In genomic region chr16:29745853-29746345, GRCh38 we compare ENCODE assay signal across 8 cellular contexts. TPM values are rescaled to one million over a fixed set of nuclear protein-coding genes. Genes with fewer than 3 reads are reported as not detected.
DNase-seq lines count a peak whose midpoint lies in the region; ATAC-seq and TF ChIP-seq lines count a peak whose summit lies in the region.

Gene C16orf54, minus strand, starts transcription at chr16:29745990. Its CDS starts 1,039 bp downstream, at chr16:29744951.

- BruUV-seq in Calu3 (replicated peaks; lab: Mats Ljungman, UMichigan), result no TSS peak

- H3K79me2 ChIP-seq in Loucy (ENCODE audit: insufficient read depth, low read length), result peaks cover 35% of the 10 kb centered on the region

- peak within 1 kb of the TSS; percentile 39; the same call in 1 of the 2 replicates for H2AFZ ChIP-seq in Loucy (ENCODE audit: low read length)

- peak; percentile 61 for ATAC-seq in GM21360 (IDR thresholded peaks at IDR 0.05; ENCODE audit: unreplicated experiment)
- peak; percentile 84 for ATAC-seq in activated CD8-positive, alpha-beta T cell treated with anti-CD3 and anti-CD28 coated beads, Interleukin-2, amount 10 ng/mL, durations not matched to agents 7 days and 5 days

- DNase-seq in activated CD8-positive, alpha-beta T cell treated with anti-CD3 and anti-CD28 coated beads, Interleukin-2, amount 10 ng/mL, durations not matched to agents 7 days and 5 days, result peak; percentile 97
- DNase-seq in head of caudate nucleus (peak in 40 of 42 donors; percentile 13 to 67 (median 37)), NCI-H2107 (lab: John Stamatoyannopoulos, UW) (no peak), Calu3 (no peak)
- peak; percentile 85 for DNase-seq in stimulated activated CD4-positive, alpha-beta T cell treated with anti-CD3 and anti-CD28 coated beads, Interleukin-4, amount 100 ng/mL, for 24 hours

- CTCF ChIA-PET in activated CD8-positive, alpha-beta T cell treated with anti-CD3 and anti-CD28 coated beads, Interleukin-2, amount 10 ng/mL, durations not matched to agents 7 days and 5 days (lab: Charles Lee), result interaction anchor here (0.7 to 2.1 kb wide), 7 partner anchors 9 to 70 kb away, joined by 3 to 9 read pairs (median 4); partner anchors contain the start of genes KIF22 and PAGR1
- CTCF ChIA-PET in Calu3 (lab: Charles Lee), result no interaction called here

- H3K36me3 Mint-ChIP-seq in activated CD8-positive, alpha-beta T cell treated with anti-CD3 and anti-CD28 coated beads, Interleukin-2, amount 10 ng/mL, durations not matched to agents 7 days and 5 days (ENCODE audit: low read depth), result peaks cover 61% of the 10 kb centered on the region
- H3K36me3 Mint-ChIP-seq in Calu3 (ENCODE audit: insufficient read depth, unreplicated experiment), result no peaks in the 10 kb centered on the region

- H3K9me2 ChIP-seq in Loucy (replicated peaks; ENCODE audit: low read depth, low read length), result no peaks in the 10 kb centered on the region

- POLR2A ChIA-PET in activated CD8-positive, alpha-beta T cell treated with anti-CD3 and anti-CD28 coated beads, Interleukin-2, amount 10 ng/mL, durations not matched to agents 7 days and 5 days (lab: Charles Lee), result interaction anchor here (0.6 to 3.0 kb wide), 7 partner anchors 9 to 66 kb away, joined by 3 to 27 read pairs (median 3); partner anchors contain the start of gene KIF22

- peak within 1 kb of the TSS; percentile 99 for H3K4me3 Mint-ChIP-seq in activated CD8-positive, alpha-beta T cell treated with anti-CD3 and anti-CD28 coated beads, Interleukin-2, amount 10 ng/mL, durations not matched to agents 7 days and 5 days
- H3K4me3 Mint-ChIP-seq in Calu3 (ENCODE audit: low read depth, unreplicated experiment), result no peak within 1 kb of the TSS

- peak within 1 kb of the TSS; percentile 84 for H3K9ac ChIP-seq in BLaER1
- H3K9ac ChIP-seq in Loucy (ENCODE audit: low read depth, low read length, poor library complexity, severe bottlenecking), result peak within 1 kb of the TSS; percentile 87

- H3K4me2 ChIP-seq in BLaER1, result peak within 1 kb of the TSS; percentile 97
- peak within 1 kb of the TSS; percentile 91 for H3K4me2 ChIP-seq in Loucy (ENCODE audit: low read depth, low read length, poor library complexity, severe bottlenecking)

- peaks cover 39% of the 10 kb centered on the region for H3K36me3 ChIP-seq in BLaER1
- H3K36me3 ChIP-seq in Loucy (ENCODE audit: insufficient read depth, low read length), result no peaks in the 10 kb centered on the region

- H3K4me1 Mint-ChIP-seq in activated CD8-positive, alpha-beta T cell treated with anti-CD3 and anti-CD28 coated beads, Interleukin-2, amount 10 ng/mL, durations not matched to agents 7 days and 5 days (ENCODE audit: low read depth), result peaks cover 60% of the 10 kb centered on the region
- H3K4me1 Mint-ChIP-seq in Calu3 (ENCODE audit: low read depth, unreplicated experiment), result no peaks in the 10 kb centered on the region

- H3K4me3 ChIP-seq in BLaER1 (peak within 1 kb of the TSS; percentile 82), Loucy (ENCODE audit: low read length, poor library complexity, severe bottlenecking) (peak within 1 kb of the TSS; percentile 82)

- intact Hi-C loops in head of caudate nucleus (cut with DNase I) (no loop called here), Calu3 (cut with micrococcal nuclease; ENCODE audit: unreplicated experiment) (no loop called here)

- peaks cover 84% of the 10 kb centered on the region for H3K4me1 ChIP-seq in BLaER1
- peaks cover 51% of the 10 kb centered on the region for H3K4me1 ChIP-seq in Loucy (ENCODE audit: insufficient read depth, low read length, poor library complexity, severe bottlenecking)

- no peaks in the 10 kb centered on the region for H3F3A ChIP-seq in Loucy (ENCODE audit: low read depth)

- TF ChIP-seq CTCF in Loucy (conservative IDR thresholded peaks at IDR 0.05; ENCODE audit: low read length) (no peak), Calu3 (IDR thresholded peaks at IDR 0.05; ENCODE audit: unreplicated experiment) (no peak)

- H4K20me1 ChIP-seq in BLaER1, result no peaks in the 10 kb centered on the region
- no peaks in the 10 kb centered on the region for H4K20me1 ChIP-seq in Loucy (ENCODE audit: insufficient read depth, low read length, poor library complexity, severe bottlenecking)

- H3K27me3 ChIP-seq in BLaER1 (no peaks in the 10 kb centered on the region), Loucy (ENCODE audit: insufficient read depth, low read length, poor library complexity, severe bottlenecking) (no peaks in the 10 kb centered on the region)

- no peaks in the 10 kb centered on the region for H3K9me3 Mint-ChIP-seq in activated CD8-positive, alpha-beta T cell treated with anti-CD3 and anti-CD28 coated beads, Interleukin-2, amount 10 ng/mL, durations not matched to agents 7 days and 5 days (ENCODE audit: insufficient read depth)
- H3K9me3 Mint-ChIP-seq in Calu3 (ENCODE audit: low read depth, unreplicated experiment), result no peaks in the 10 kb centered on the region

- peak within 1 kb of the TSS; percentile 94 for H3K27ac ChIP-seq in BLaER1

- H3K9me3 ChIP-seq in BLaER1 (peaks cover 19% of the 10 kb centered on the region), Loucy (ENCODE audit: insufficient read depth, low read depth, low read length) (no peaks in the 10 kb centered on the region)

- H3K27ac Mint-ChIP-seq in activated CD8-positive, alpha-beta T cell treated with anti-CD3 and anti-CD28 coated beads, Interleukin-2, amount 10 ng/mL, durations not matched to agents 7 days and 5 days, result peak within 1 kb of the TSS; percentile 96
- no peak within 1 kb of the TSS for H3K27ac Mint-ChIP-seq in Calu3 (ENCODE audit: unreplicated experiment)

- no peaks in the 10 kb centered on the region for H3K27me3 Mint-ChIP-seq in activated CD8-positive, alpha-beta T cell treated with anti-CD3 and anti-CD28 coated beads, Interleukin-2, amount 10 ng/mL, durations not matched to agents 7 days and 5 days (ENCODE audit: low read depth)
- H3K27me3 Mint-ChIP-seq in Calu3 (ENCODE audit: unreplicated experiment), result peaks cover 10% of the 10 kb centered on the region

RNA-seq across cellular contexts. Expression of gene C16orf54, which starts in this region (rescaled TPM):
- 10 to 100 TPM; 64.3 to 68.0 TPM for total RNA-seq in activated CD8-positive, alpha-beta T cell treated with anti-CD3 and anti-CD28 coated beads, Interleukin-2, amount 10 ng/mL, durations not matched to agents 7 days and 5 days
- total RNA-seq in Calu3 (2022), result not detected in 2 replicates

Comparison
In these comparisons a context has a peak if more than half of its experiments do, and no peak if none do; other contexts are left out.
1. RNA of gene C16orf54 (total RNA-seq): 64.3 to 68.0 TPM in activated CD8-positive, alpha-beta T cell treated with anti-CD3 and anti-CD28 coated beads, Interleukin-2, amount 10 ng/mL, durations not matched to agents 7 days and 5 days; not detected in Calu3; every median in the first group is over 10 times any median in the second.
2. DNase-seq: peak in activated CD8-positive, alpha-beta T cell treated with anti-CD3 and anti-CD28 coated beads, Interleukin-2, amount 10 ng/mL, durations not matched to agents 7 days and 5 days (single experiment), head of caudate nucleus (40 of 42) and stimulated activated CD4-positive, alpha-beta T cell treated with anti-CD3 and anti-CD28 coated beads, Interleukin-4, amount 100 ng/mL, for 24 hours (single experiment); none in NCI-H2107 (single experiment) and Calu3 (single experiment).